ENCODE assay signal across 8 cellular contexts in genomic region chr3:27115352-27115751, GRCh38.
"Had no signal": no experiment of that assay in that cellular context is flagged by ENCODE, and none has a peak within 500 bp of the region (broad histone marks: within the 10 kb centered on the region; RNA-seq: fewer than 3 reads in every experiment).

No MANE protein-coding gene starts in this region.

- ATAC-seq: GM23338, HCT116 had no signal

- FAIRE-seq: H1 had no signal

- H3K36me3 ChIP-seq: HAP-1 had no signal

- H2AFZ ChIP-seq: GM23248, GM23338 had no signal

- H3K4me2 ChIP-seq: GM23338 had no signal

- H3K4me3 ChIP-seq: GM23248, GM23338, HAP-1 had no signal

- DNase-seq: GOT3, H7, H9 had no signal

- H3K9ac ChIP-seq: GM23248 had no signal

- H3K9me3 ChIP-seq: HAP-1 had no signal

- H3K27ac ChIP-seq: GM23248 had no signal
